ENCODE assay signal across 3 cellular contexts in genomic region chr20:1885254-1885653, GRCh38.
"Had no signal": no experiment of that assay in that cellular context is flagged by ENCODE, and none has a peak within 500 bp of the region (broad histone marks: within the 10 kb centered on the region; RNA-seq: fewer than 3 reads in every experiment).

No MANE protein-coding gene starts in this region.

- DNase-seq: GDM1, GF-D8 had no signal

- H3K4me3 ChIP-seq: GM12878 had no signal

- ATAC-seq: GM12878 had no signal
